Comparison of ENCODE assay signal across 18 cellular contexts in the genomic region with DNA sequence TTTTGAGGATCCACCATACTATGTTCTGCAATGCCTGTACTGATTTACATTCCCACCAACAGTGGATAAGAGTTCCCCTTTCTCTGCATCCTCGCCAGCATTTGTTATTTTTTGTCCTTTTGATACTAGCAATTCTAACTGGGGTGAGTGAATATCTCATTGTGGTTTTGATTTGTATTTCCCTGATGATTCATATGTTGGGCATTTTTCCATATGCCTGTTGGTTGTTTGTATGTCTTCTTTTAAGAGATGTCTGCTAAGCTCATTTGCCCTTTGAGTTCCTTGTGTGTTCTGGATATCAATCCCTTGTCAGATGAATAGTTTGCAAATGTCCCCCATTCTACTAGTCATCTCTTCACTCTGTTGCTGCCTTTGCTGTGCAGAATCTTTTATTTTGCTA. TPM values are rescaled to one million over a fixed set of nuclear protein-coding genes. Genes with fewer than 3 reads are reported as not detected.
DNase-seq lines count a peak whose midpoint lies in the region; ATAC-seq and TF ChIP-seq lines count a peak whose summit lies in the region.
"Had no signal": no experiment of that assay in that cellular context is flagged by ENCODE, and none has a peak within 500 bp of the region (broad histone marks: within the 10 kb centered on the region; RNA-seq: fewer than 3 reads in every experiment).

No MANE protein-coding gene starts in this region.

- peaks cover 3% of the 10 kb centered on the region for H3K27me3 Mint-ChIP-seq in GM23338 (ENCODE audit: insufficient read depth, low read depth, poor library complexity)

- peaks cover 68% of the 10 kb centered on the region for H3K79me2 ChIP-seq in GM23338 (replicated peaks; ENCODE audit: insufficient read depth)

- H2AFZ ChIP-seq in GM23338 = no peak overlapping the region
- H2AFZ ChIP-seq: parathyroid adenoma had no signal

- no peaks in the 10 kb centered on the region for H3K4me1 ChIP-seq in GM23338 (ENCODE audit: insufficient read depth)
- H3K4me1 ChIP-seq: parathyroid adenoma, thyroid gland had no signal

- H3K27ac Mint-ChIP-seq in GM23338 = no peak overlapping the region

- H3K4me1 Mint-ChIP-seq in GM23338 = peaks cover 7% of the 10 kb centered on the region; the same call in 2 of the 3 replicates

- no peak for ATAC-seq in GM23338

- in situ Hi-C loops in SK-MEL-5 (cut with HindIII; ENCODE audit: low pct_unique_long_range_greater_than_20kb, low sequenced_read_pairs) = no loop called here

- H3K4me2 ChIP-seq in GM23338 = no peak overlapping the region

- no peak overlapping the region for H3K4me3 Mint-ChIP-seq in GM23338

- H4K20me1 ChIP-seq in GM23338 (replicated peaks; ENCODE audit: insufficient read depth) = peaks cover 6% of the 10 kb centered on the region; the same call in 1 of the 2 replicates

- peak; percentile 75 for DNase-seq in HCEC 1CT
- peak; percentile 51 for DNase-seq in SK-MEL-5 (ENCODE audit: low read depth, low spot score)
- DNase-seq in epithelial cell of esophagus (ENCODE audit: low read depth) = peak; percentile 77
- peak; percentile 65 for DNase-seq in skeletal muscle cell (ENCODE audit: low read depth)
- no peak for DNase-seq in NCI-H1105 treated with DMSO at 0.1 percent for 48 hours (lab: John Stamatoyannopoulos, UW)
- DNase-seq in HPDE6-E6E7 (ENCODE audit: extremely low spot score) = no peak
- DNase-seq in activated naive CD4-positive, alpha-beta T cell (lab: John Stamatoyannopoulos, UW) = no peak
- no peak for DNase-seq in GM23338 (ENCODE audit: low spot score)
- DNase-seq: activated CD4-positive, alpha-beta T cell treated with anti-CD3 and anti-CD28 coated beads for 4 hours; activated T-cell treated with anti-CD3 and anti-CD28 coated beads, Interleukin-2, amount 50 U/mL, for 48 hours; Calu3; midbrain; stimulated activated CD4-positive, alpha-beta T cell treated with anti-CD3 and anti-CD28 coated beads, Interleukin-15, amount 100 ng/mL, for 24 hours; T-helper 1 cell; thyroid gland had no signal

- peaks cover 22% of the 10 kb centered on the region; the same call in 2 of the 3 replicates for H3K9me3 Mint-ChIP-seq in GM23338

- H3K9me2 ChIP-seq in GM23338 (ENCODE audit: insufficient read depth) = no peaks in the 10 kb centered on the region

- H3K4me3 ChIP-seq in epithelial cell of esophagus (ENCODE audit: low read length) (no peak overlapping the region), skeletal muscle cell (ENCODE audit: low read depth, low read length) (no peak overlapping the region), GM23338 (no peak overlapping the region)
- H3K4me3 ChIP-seq: cardiac muscle cell, thyroid gland had no signal

- TF ChIP-seq CTCF in epithelial cell of esophagus (IDR thresholded peaks at IDR 0.05; ENCODE audit: insufficient read depth, low read depth, low read length, missing control alignments) (no peak), GM23338 (conservative IDR thresholded peaks at IDR 0.05; ENCODE audit: low read depth in 2 of 2) (no peak)

- H3K36me3 ChIP-seq in GM23338 (ENCODE audit: insufficient read depth) = peaks cover 12% of the 10 kb centered on the region; the same call in 1 of the 2 replicates
- H3K36me3 ChIP-seq: thyroid gland had no signal

- peaks cover 55% of the 10 kb centered on the region for H3K36me3 Mint-ChIP-seq in GM23338 (ENCODE audit: low read depth)

- H3K27me3 ChIP-seq in GM23338 (ENCODE audit: insufficient read depth) = no peaks in the 10 kb centered on the region
- H3K27me3 ChIP-seq: cardiac muscle cell, thyroid gland had no signal

- H3F3A ChIP-seq in GM23338 (replicated peaks; ENCODE audit: low read depth) = no peaks in the 10 kb centered on the region

- no peak overlapping the region for H3K27ac ChIP-seq in GM23338 (ENCODE audit: low read depth)
- H3K27ac ChIP-seq: cardiac muscle cell, epithelial cell of prostate, parathyroid adenoma, thyroid gland had no signal

TF ChIP-seq in GM23338, 12 proteins besides CTCF, POLR2A, EP300 and RAD21 (continues in another document):
- TF ChIP-seq, protein P1, sequence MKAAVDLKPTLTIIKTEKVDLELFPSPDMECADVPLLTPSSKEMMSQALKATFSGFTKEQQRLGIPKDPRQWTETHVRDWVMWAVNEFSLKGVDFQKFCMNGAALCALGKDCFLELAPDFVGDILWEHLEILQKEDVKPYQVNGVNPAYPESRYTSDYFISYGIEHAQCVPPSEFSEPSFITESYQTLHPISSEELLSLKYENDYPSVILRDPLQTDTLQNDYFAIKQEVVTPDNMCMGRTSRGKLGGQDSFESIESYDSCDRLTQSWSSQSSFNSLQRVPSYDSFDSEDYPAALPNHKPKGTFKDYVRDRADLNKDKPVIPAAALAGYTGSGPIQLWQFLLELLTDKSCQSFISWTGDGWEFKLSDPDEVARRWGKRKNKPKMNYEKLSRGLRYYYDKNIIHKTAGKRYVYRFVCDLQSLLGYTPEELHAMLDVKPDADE (IDR thresholded peaks at IDR 0.05) = no peak
- TF ChIP-seq JUNB (IDR thresholded peaks at IDR 0.05; ENCODE audit: unreplicated experiment) (no peak), STAT1 (IDR thresholded peaks at IDR 0.05; ENCODE audit: unreplicated experiment) (no peak), EZH2 (IDR thresholded peaks at IDR 0.05; ENCODE audit: low read depth, unreplicated experiment) (no peak)
- TF ChIP-seq, protein P2, sequence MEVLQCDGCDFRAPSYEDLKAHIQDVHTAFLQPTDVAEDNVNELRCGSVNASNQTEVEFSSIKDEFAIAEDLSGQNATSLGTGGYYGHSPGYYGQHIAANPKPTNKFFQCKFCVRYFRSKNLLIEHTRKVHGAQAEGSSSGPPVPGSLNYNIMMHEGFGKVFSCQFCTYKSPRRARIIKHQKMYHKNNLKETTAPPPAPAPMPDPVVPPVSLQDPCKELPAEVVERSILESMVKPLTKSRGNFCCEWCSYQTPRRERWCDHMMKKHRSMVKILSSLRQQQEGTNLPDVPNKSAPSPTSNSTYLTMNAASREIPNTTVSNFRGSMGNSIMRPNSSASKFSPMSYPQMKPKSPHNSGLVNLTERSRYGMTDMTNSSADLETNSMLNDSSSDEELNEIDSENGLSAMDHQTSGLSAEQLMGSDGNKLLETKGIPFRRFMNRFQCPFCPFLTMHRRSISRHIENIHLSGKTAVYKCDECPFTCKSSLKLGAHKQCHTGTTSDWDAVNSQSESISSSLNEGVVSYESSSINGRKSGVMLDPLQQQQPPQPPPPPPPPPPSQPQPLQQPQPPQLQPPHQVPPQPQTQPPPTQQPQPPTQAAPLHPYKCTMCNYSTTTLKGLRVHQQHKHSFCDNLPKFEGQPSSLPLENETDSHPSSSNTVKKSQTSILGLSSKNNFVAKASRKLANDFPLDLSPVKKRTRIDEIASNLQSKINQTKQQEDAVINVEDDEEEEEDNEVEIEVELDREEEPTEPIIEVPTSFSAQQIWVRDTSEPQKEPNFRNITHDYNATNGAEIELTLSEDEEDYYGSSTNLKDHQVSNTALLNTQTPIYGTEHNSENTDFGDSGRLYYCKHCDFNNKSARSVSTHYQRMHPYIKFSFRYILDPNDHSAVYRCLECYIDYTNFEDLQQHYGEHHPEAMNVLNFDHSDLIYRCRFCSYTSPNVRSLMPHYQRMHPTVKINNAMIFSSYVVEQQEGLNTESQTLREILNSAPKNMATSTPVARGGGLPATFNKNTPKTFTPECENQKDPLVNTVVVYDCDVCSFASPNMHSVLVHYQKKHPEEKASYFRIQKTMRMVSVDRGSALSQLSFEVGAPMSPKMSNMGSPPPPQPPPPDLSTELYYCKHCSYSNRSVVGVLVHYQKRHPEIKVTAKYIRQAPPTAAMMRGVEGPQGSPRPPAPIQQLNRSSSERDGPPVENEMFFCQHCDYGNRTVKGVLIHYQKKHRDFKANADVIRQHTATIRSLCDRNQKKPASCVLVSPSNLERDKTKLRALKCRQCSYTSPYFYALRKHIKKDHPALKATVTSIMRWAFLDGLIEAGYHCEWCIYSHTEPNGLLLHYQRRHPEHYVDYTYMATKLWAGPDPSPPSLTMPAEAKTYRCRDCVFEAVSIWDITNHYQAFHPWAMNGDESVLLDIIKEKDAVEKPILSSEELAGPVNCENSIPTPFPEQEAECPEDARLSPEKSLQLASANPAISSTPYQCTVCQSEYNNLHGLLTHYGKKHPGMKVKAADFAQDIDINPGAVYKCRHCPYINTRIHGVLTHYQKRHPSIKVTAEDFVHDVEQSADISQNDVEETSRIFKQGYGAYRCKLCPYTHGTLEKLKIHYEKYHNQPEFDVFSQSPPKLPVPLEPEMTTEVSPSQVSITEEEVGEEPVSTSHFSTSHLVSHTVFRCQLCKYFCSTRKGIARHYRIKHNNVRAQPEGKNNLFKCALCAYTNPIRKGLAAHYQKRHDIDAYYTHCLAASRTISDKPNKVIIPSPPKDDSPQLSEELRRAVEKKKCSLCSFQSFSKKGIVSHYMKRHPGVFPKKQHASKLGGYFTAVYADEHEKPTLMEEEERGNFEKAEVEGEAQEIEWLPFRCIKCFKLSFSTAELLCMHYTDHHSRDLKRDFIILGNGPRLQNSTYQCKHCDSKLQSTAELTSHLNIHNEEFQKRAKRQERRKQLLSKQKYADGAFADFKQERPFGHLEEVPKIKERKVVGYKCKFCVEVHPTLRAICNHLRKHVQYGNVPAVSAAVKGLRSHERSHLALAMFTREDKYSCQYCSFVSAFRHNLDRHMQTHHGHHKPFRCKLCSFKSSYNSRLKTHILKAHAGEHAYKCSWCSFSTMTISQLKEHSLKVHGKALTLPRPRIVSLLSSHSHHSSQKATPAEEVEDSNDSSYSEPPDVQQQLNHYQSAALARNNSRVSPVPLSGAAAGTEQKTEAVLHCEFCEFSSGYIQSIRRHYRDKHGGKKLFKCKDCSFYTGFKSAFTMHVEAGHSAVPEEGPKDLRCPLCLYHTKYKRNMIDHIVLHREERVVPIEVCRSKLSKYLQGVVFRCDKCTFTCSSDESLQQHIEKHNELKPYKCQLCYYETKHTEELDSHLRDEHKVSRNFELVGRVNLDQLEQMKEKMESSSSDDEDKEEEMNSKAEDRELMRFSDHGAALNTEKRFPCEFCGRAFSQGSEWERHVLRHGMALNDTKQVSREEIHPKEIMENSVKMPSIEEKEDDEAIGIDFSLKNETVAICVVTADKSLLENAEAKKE (CRISPR knock-in tag; IDR thresholded peaks at IDR 0.05) = no peak

RNA-seq across cellular contexts. Expression of a gene that starts 49.0 kb away (rescaled TPM):
- 7.8 and 9.0 TPM in 2 replicates for total RNA-seq in SK-MEL-5 (2014; rRNA removed; shearing (Covaris generic))
- polyA plus RNA-seq in SK-MEL-5 (2015; cell fraction: cytosol; rRNA removed) = 10.4 TPM in 2 replicates
- 7.2 and 9.0 TPM in 2 replicates for polyA plus RNA-seq in SK-MEL-5 (2015; cell fraction: nucleus; rRNA removed)
- 1.1 and 1.7 TPM in 2 replicates for total RNA-seq in GM23338 (2014; rRNA removed; shearing (Covaris generic))
- 0.95 and 1.0 TPM in 2 replicates for polyA plus RNA-seq in GM23338 (2016; fragmentation: Nextera tagmentation; extraction: Ambion mirVana)

Comparison
In these comparisons a context has a peak if more than half of its experiments do, and no peak if none do; other contexts are left out.
1. DNase-seq: peak in HCEC 1CT (single experiment), SK-MEL-5 (single experiment), epithelial cell of esophagus (single experiment) and skeletal muscle cell (single experiment); none in NCI-H1105 treated with DMSO at 0.1 percent for 48 hours (single experiment), HPDE6-E6E7 (single experiment), activated naive CD4-positive, alpha-beta T cell (0 of 4) and GM23338 (single experiment).